Comparison of ENCODE assay signal across 9 cellular contexts in the genomic region with DNA sequence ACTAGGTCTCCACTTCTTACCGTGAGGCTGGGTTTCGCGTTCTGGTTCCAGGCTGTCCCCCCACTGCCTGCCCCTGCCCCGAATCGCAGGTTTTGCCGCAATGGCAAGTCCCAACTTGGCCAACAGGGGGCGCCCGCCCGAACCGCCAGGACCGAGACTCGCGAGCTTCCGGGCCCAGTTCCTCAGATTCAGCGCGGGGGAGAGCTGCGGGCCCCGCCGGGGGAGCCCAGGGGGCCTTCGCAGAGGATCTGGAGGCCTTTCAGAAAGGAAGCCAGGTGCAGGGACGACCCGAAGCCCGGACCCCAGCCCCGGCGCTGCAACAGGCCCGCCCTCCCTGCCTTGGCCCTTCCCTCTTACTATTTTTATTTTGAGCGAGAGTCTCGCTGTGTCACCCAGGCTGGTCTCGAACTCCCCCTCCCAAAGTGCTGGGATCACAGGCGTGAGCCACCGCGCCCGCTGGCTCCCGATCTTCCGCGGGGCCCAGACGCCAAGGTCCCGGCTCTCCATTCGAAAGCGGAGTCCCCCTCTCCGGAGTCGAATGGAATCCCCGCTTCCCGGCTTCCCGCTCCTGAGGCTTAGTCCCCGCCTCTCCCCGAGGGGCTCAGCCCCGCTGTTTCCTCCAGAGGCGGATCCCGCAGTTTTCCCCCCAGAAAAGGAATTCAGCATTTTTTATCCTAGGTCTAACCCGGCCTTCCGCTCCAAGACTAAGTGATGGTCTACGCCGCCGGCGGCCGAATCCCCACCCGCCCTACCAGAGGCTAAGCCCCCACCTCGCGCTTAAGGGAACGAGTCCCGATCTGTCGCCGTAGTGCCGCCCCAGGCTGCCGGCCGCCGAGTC. TPM values are rescaled to one million over a fixed set of nuclear protein-coding genes. Genes with fewer than 3 reads are reported as not detected.
A peak's percentile ranks its signal among the peaks of the same experiment; 100 is the strongest.
DNase-seq lines count a peak whose midpoint lies in the region; ATAC-seq, FAIRE-seq and TF ChIP-seq lines count a peak whose summit lies in the region.
"Had no signal": no experiment of that assay in that cellular context is flagged by ENCODE, and none has a peak within 500 bp of the region (broad histone marks: within the 10 kb centered on the region; RNA-seq: fewer than 3 reads in every experiment).

No MANE protein-coding gene starts in this region.

- H3K4me2 ChIP-seq in BLaER1 treated with 17β-estradiol and CSF1 and Interleukin-3, amounts not matched to agents 10 nM and 100 nM: peak overlapping the region; percentile 80 to 99 (median 95)
- H3K4me2 ChIP-seq in OCI-LY7 (ENCODE audit: low read length): peak overlapping the region; percentile 68

- H3K4me3 ChIP-seq in BLaER1 treated with 17β-estradiol and CSF1 and Interleukin-3, amounts not matched to agents 10 nM and 100 nM: peak overlapping the region; percentile 79 to 92 (median 89)
- H3K4me3 ChIP-seq in HUES64 (ENCODE audit: low read length) (peak overlapping the region; percentile 73), OCI-LY7 (ENCODE audit: low read depth, low read length, poor library complexity, severe bottlenecking) (peak overlapping the region; percentile 69), esophagus muscularis mucosa (peak overlapping the region; percentile 69 to 88 (median 80)), muscle layer of duodenum (ENCODE audit: low read depth in 1 of 2, low read length in 2 of 2) (peak overlapping the region; percentile 72 to 79)

- no peaks in the 10 kb centered on the region for H3K36me3 Mint-ChIP-seq in activated T-cell treated with anti-CD3 and anti-CD28 coated beads, Interleukin-2, amount 50 U/mL, for 4 hours (ENCODE audit: insufficient read depth)

- peak overlapping the region; percentile 80 to 97 (median 90) for H3K27ac ChIP-seq in BLaER1 treated with 17β-estradiol and CSF1 and Interleukin-3, amounts not matched to agents 10 nM and 100 nM
- H3K27ac ChIP-seq in HUES64 (ENCODE audit: low read depth, low read length): no peak overlapping the region
- H3K27ac ChIP-seq in OCI-LY7 (ENCODE audit: low read depth, low read length, poor library complexity, severe bottlenecking): no peak overlapping the region
- peak overlapping the region; percentile 91 to 96 (median 92) for H3K27ac ChIP-seq in esophagus muscularis mucosa (replicated peaks in 1 of 4)
- H3K27ac ChIP-seq in muscle layer of duodenum (ENCODE audit: low read length): peak overlapping the region; percentile 92

- peak overlapping the region; percentile 85 to 99 (median 91) for H3K9ac ChIP-seq in BLaER1 treated with 17β-estradiol and CSF1 and Interleukin-3, amounts not matched to agents 10 nM and 100 nM
- peak overlapping the region; percentile 72 for H3K9ac ChIP-seq in HUES64 (ENCODE audit: low read depth, low read length)

- H2AFZ ChIP-seq in OCI-LY7 (ENCODE audit: low read length): peak overlapping the region; percentile 84

- no peak for TF ChIP-seq EP300 in esophagus muscularis mucosa (IDR thresholded peaks at IDR 0.05)

- peak; percentile 31 for TF ChIP-seq POLR2A in esophagus muscularis mucosa (IDR thresholded peaks at IDR 0.05; ENCODE audit: low read depth)

- TF ChIP-seq CTCF in OCI-LY7 (conservative IDR thresholded peaks at IDR 0.05; ENCODE audit: low read length) (peak; percentile 95), esophagus muscularis mucosa (IDR thresholded peaks at IDR 0.05) (peak; percentile 90 to 100 (median 98))

- no TSS peak for BruUV-seq in OCI-LY7 (replicated peaks; lab: Mats Ljungman, UMichigan)

- WGBS in HUES64: under 1% methylated on average over 68 of the region's 68 CpGs
- WGBS in esophagus muscularis mucosa: 0% methylated on average over 20 of the region's 68 CpGs

- ATAC-seq in activated T-cell treated with anti-CD3 and anti-CD28 coated beads, Interleukin-2, amount 50 U/mL, for 4 hours: peak; percentile 80

- no peaks in the 10 kb centered on the region for H3K79me2 ChIP-seq in OCI-LY7 (ENCODE audit: insufficient read depth, low read depth, low read length)

- H3K36me3 ChIP-seq in BLaER1 treated with 17β-estradiol and CSF1 and Interleukin-3, amounts not matched to agents 10 nM and 100 nM: no peaks in the 10 kb centered on the region
- H3K36me3 ChIP-seq in HUES64 (ENCODE audit: insufficient read depth, low read length): no peaks in the 10 kb centered on the region
- no peaks in the 10 kb centered on the region for H3K36me3 ChIP-seq in OCI-LY7 (ENCODE audit: insufficient read depth, low read length)
- H3K36me3 ChIP-seq in esophagus muscularis mucosa: no peaks in the 10 kb centered on the region
- H3K36me3 ChIP-seq in muscle layer of duodenum (ENCODE audit: control insufficient read depth in 1 of 2, insufficient read depth in 2 of 2, low read length in 2 of 2): no peaks in the 10 kb centered on the region

- H3K27me3 ChIP-seq in BLaER1 treated with 17β-estradiol and CSF1 and Interleukin-3, amounts not matched to agents 10 nM and 100 nM: no peaks in the 10 kb centered on the region; a peak in 1 of 22 replicates
- H3K27me3 ChIP-seq in HUES64 (ENCODE audit: insufficient read depth, low read length): peaks cover 94% of the 10 kb centered on the region
- no peaks in the 10 kb centered on the region for H3K27me3 ChIP-seq in esophagus muscularis mucosa
- no peaks in the 10 kb centered on the region for H3K27me3 ChIP-seq in muscle layer of duodenum (ENCODE audit: low read depth, low read length)

- peaks cover 0 to 38% (median 17%) of the 10 kb centered on the region in 10 experiments; a peak in 19 of 20 replicates for H3K4me1 ChIP-seq in BLaER1 treated with 17β-estradiol and CSF1 and Interleukin-3, amounts not matched to agents 10 nM and 100 nM
- 0 out of 2 replicates have a peak, but pooled peaks cover 3% of the 10 kb centered on the region for H3K4me1 ChIP-seq in HUES64 (ENCODE audit: insufficient read depth, low read length)
- H3K4me1 ChIP-seq in OCI-LY7 (ENCODE audit: insufficient read depth, low read length, poor library complexity, severe bottlenecking): peaks cover 8% of the 10 kb centered on the region
- H3K4me1 ChIP-seq in esophagus muscularis mucosa: peaks cover 3 to 30% (median 25%) of the 10 kb centered on the region in 4 donors
- H3K4me1 ChIP-seq in muscle layer of duodenum (ENCODE audit: control insufficient read depth in 1 of 2, insufficient read depth in 2 of 2, low read length in 2 of 2): peaks cover 0 to 6% of the 10 kb centered on the region in 2 donors

- DNase-seq in GM19239 (ENCODE audit: insufficient read length, low spot score) (peak; percentile 77), OCI-LY7 (ENCODE audit: low spot score) (peak; percentile 84), esophagus muscularis mucosa (ENCODE audit: extremely low spot score) (peak; percentile 96)
- DNase-seq in activated T-cell treated with anti-CD3 and anti-CD28 coated beads, Interleukin-2, amount 50 U/mL, for 4 hours: peak; percentile 93
- DNase-seq in stimulated activated CD8-positive, alpha-beta memory T cell treated with anti-CD3 and anti-CD28 coated beads, Interleukin-7, amount 100 ng/mL, for 24 hours (ENCODE audit: low read depth): peak; percentile 87

- H4K20me1 ChIP-seq in BLaER1 treated with 17β-estradiol and CSF1 and Interleukin-3, amounts not matched to agents 10 nM and 100 nM: no peaks in the 10 kb centered on the region
- no peaks in the 10 kb centered on the region for H4K20me1 ChIP-seq in OCI-LY7 (ENCODE audit: insufficient read depth, low read length)

- no peaks in the 10 kb centered on the region for H3K27me3 Mint-ChIP-seq in activated T-cell treated with anti-CD3 and anti-CD28 coated beads, Interleukin-2, amount 50 U/mL, for 4 hours (ENCODE audit: low read depth)

- no peaks in the 10 kb centered on the region for H3K9me3 ChIP-seq in BLaER1 treated with 17β-estradiol and CSF1 and Interleukin-3, amounts not matched to agents 10 nM and 100 nM (replicated peaks in 1 of 11)
- no peaks in the 10 kb centered on the region for H3K9me3 ChIP-seq in HUES64 (ENCODE audit: insufficient read depth, low read depth, low read length)
- no peaks in the 10 kb centered on the region for H3K9me3 ChIP-seq in OCI-LY7 (ENCODE audit: low read length)
- no peaks in the 10 kb centered on the region for H3K9me3 ChIP-seq in esophagus muscularis mucosa
- H3K9me3 ChIP-seq in muscle layer of duodenum (ENCODE audit: control insufficient read depth in 1 of 2, low read length in 2 of 2): no peaks in the 10 kb centered on the region

- CTCF ChIA-PET in OCI-LY7 (lab: Charles Lee; ENCODE audit: unreplicated experiment): interaction anchor here (0.8 kb wide), 1 partner anchor 54 kb away, joined by 3 read pairs; the partner anchor contains the start of gene SNRPB

- peak; percentile 73 for FAIRE-seq in GM19239 (lab: Jason Lieb, UNC)
- FAIRE-seq: endometrium had no signal

- POLR2A ChIA-PET in OCI-LY7 (lab: Charles Lee): interaction anchor here (0.7 to 1.2 kb wide), 3 partner anchors 10 to 64 kb away, joined by 3 to 7 read pairs (median 3); partner anchors contain the start of gene SNRPB

- H3K4me1 Mint-ChIP-seq in activated T-cell treated with anti-CD3 and anti-CD28 coated beads, Interleukin-2, amount 50 U/mL, for 4 hours (ENCODE audit: low read depth): peaks cover 14% of the 10 kb centered on the region

- intact Hi-C loops in OCI-LY7 (cut with micrococcal nuclease; ENCODE audit: unreplicated experiment): loop anchor here (5.0 kb wide), 2 partner anchors 52 to 123 kb away; partner anchors contain the start of gene SNRPB
- intact Hi-C loops in esophagus muscularis mucosa (cut with DNase I): loop anchor here (5.0 to 10.0 kb wide), 3 partner anchors 52 to 230 kb away; partner anchors contain the start of gene SNRPB

- H3K4me3 Mint-ChIP-seq in activated T-cell treated with anti-CD3 and anti-CD28 coated beads, Interleukin-2, amount 50 U/mL, for 4 hours: peak overlapping the region; percentile 90

- H3K9me3 Mint-ChIP-seq in activated T-cell treated with anti-CD3 and anti-CD28 coated beads, Interleukin-2, amount 50 U/mL, for 4 hours: no peaks in the 10 kb centered on the region

- no peaks in the 10 kb centered on the region for H3K9me2 ChIP-seq in OCI-LY7 (ENCODE audit: insufficient read depth, low read length)

RNA-seq across cellular contexts. Expression of gene TMC2, which starts 11.7 kb away (rescaled TPM):
- polyA plus RNA-seq in HUES64 (2013, experiment 1 of 2): not detected
- not detected for polyA plus RNA-seq in HUES64 (2013, experiment 2 of 2)
- total RNA-seq in OCI-LY7 (2014; rRNA removed; shearing (Covaris generic)): not detected in 2 replicates
- total RNA-seq in OCI-LY7 (2022) (not detected in 2 replicates), esophagus muscularis mucosa (under 1 TPM in 2 of 4 donors, not detected in 2; 0.19 to 0.34 TPM)
- not detected for total RNA-seq in activated T-cell treated with anti-CD3 and anti-CD28 coated beads, Interleukin-2, amount 50 U/mL, for 4 hours

RNA-seq across cellular contexts. Expression of gene ZNF343, which starts 15.9 kb away (rescaled TPM):
- 2.1 TPM for polyA plus RNA-seq in HUES64 (2013, experiment 1 of 2)
- polyA plus RNA-seq in HUES64 (2013, experiment 2 of 2): 3.0 TPM
- 7.1 and 10.1 TPM in 2 replicates for total RNA-seq in OCI-LY7 (2014; rRNA removed; shearing (Covaris generic))
- 11.9 and 14.1 TPM in 2 replicates for total RNA-seq in OCI-LY7 (2022)
- total RNA-seq in activated T-cell treated with anti-CD3 and anti-CD28 coated beads, Interleukin-2, amount 50 U/mL, for 4 hours: 10 to 100 TPM; 10.4 to 13.7 (median 11.9) TPM
- total RNA-seq in esophagus muscularis mucosa: 10 to 100 TPM in 3 of 4 donors, 1 to 10 TPM in 1; 9.9 to 19.5 (median 16.1) TPM

RNA-seq across cellular contexts. Expression of gene SNRPB, which starts 54.1 kb away (rescaled TPM):
- polyA plus RNA-seq in HUES64 (2013, experiment 1 of 2): 414 TPM
- polyA plus RNA-seq in HUES64 (2013, experiment 2 of 2): 397 TPM
- total RNA-seq in OCI-LY7 (2014; rRNA removed; shearing (Covaris generic)): 429 and 516 TPM in 2 replicates
- 323 and 351 TPM in 2 replicates for total RNA-seq in OCI-LY7 (2022)
- 100 to 1,000 TPM; 613 to 744 (median 635) TPM for total RNA-seq in activated T-cell treated with anti-CD3 and anti-CD28 coated beads, Interleukin-2, amount 50 U/mL, for 4 hours
- 100 to 1,000 TPM; 127 to 258 (median 216) TPM for total RNA-seq in esophagus muscularis mucosa

Comparison
In these comparisons a context has a peak if more than half of its experiments do, and no peak if none do; other contexts are left out.
1. H3K27ac ChIP-seq: peak in BLaER1 treated with 17β-estradiol and CSF1 and Interleukin-3, amounts not matched to agents 10 nM and 100 nM (11 of 11), esophagus muscularis mucosa (4 of 4) and muscle layer of duodenum (single experiment); none in HUES64 (single experiment) and OCI-LY7 (single experiment).
2. Peak in every context shown above with its lines, with median percentiles within 50 percentile points of each other: H3K4me3 ChIP-seq and DNase-seq.